1 cellular context compared by ENCODE assay signal in genomic region chr9:133030317-133031129, GRCh38.
TF ChIP-seq lines count a peak whose summit lies in the region.

A gene with protein sequence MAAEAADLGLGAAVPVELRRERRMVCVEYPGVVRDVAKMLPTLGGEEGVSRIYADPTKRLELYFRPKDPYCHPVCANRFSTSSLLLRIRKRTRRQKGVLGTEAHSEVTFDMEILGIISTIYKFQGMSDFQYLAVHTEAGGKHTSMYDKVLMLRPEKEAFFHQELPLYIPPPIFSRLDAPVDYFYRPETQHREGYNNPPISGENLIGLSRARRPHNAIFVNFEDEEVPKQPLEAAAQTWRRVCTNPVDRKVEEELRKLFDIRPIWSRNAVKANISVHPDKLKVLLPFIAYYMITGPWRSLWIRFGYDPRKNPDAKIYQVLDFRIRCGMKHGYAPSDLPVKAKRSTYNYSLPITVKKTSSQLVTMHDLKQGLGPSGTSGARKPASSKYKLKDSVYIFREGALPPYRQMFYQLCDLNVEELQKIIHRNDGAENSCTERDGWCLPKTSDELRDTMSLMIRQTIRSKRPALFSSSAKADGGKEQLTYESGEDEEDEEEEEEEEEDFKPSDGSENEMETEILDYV (plus strand): TSS chr9:133030997. CDS start chr9:133031012, 15 bp downstream.

TF ChIP-seq in HepG2, 621 proteins besides CTCF, POLR2A, EP300 and RAD21 (continued from another document and continues in another):
- TF ChIP-seq ZHX2 (IDR thresholded peaks at IDR 0.05; ENCODE audit: low read depth) = peak; percentile 73
- TF ChIP-seq ZHX2 (CRISPR knock-in tag; IDR thresholded peaks at IDR 0.05; ENCODE audit: borderline replicate concordance) = no peak; the same call in 1 of the 2 replicates
- TF ChIP-seq MIXL1 (CRISPR knock-in tag; IDR thresholded peaks at IDR 0.05) = no peak
- no peak for TF ChIP-seq NFKBIZ (CRISPR knock-in tag; IDR thresholded peaks at IDR 0.05)
- no peak for TF ChIP-seq ZFP36 (IDR thresholded peaks at IDR 0.05; ENCODE audit: borderline replicate concordance, low read depth, low read length, partially characterized antibody)
- peak in 1 of 2 experiments; percentile 80; a peak in 2 of 4 replicates for TF ChIP-seq KLF16 (CRISPR knock-in tag; IDR thresholded peaks at IDR 0.05)
- no peak for TF ChIP-seq ZNF446 (CRISPR knock-in tag; IDR thresholded peaks at IDR 0.05)
- no peak for TF ChIP-seq THAP8 (CRISPR knock-in tag; IDR thresholded peaks at IDR 0.05; ENCODE audit: borderline replicate concordance)
- no peak; the same call in 1 of the 2 replicates for TF ChIP-seq ARNT2 (CRISPR knock-in tag; IDR thresholded peaks at IDR 0.05; ENCODE audit: low read depth)
- no peak; the same call in 1 of the 2 replicates for TF ChIP-seq HHEX (CRISPR knock-in tag; IDR thresholded peaks at IDR 0.05)
- TF ChIP-seq ZNF577 (CRISPR knock-in tag; IDR thresholded peaks at IDR 0.05; ENCODE audit: borderline replicate concordance, low read depth) = no peak
- no peak for TF ChIP-seq ZNF703 (CRISPR knock-in tag; IDR thresholded peaks at IDR 0.05; ENCODE audit: borderline replicate concordance)
- TF ChIP-seq BORCS8-MEF2B (CRISPR knock-in tag; IDR thresholded peaks at IDR 0.05) = peak; percentile 48; the same call in 1 of the 2 replicates
- no peak for TF ChIP-seq PAX8 (CRISPR knock-in tag; IDR thresholded peaks at IDR 0.05; ENCODE audit: borderline replicate concordance)
- peak; percentile 78 for TF ChIP-seq MEF2D (CRISPR knock-in tag; IDR thresholded peaks at IDR 0.05)
- TF ChIP-seq ZNF10 (CRISPR knock-in tag; IDR thresholded peaks at IDR 0.05; ENCODE audit: borderline replicate concordance, low read depth) = no peak
- TF ChIP-seq ZNF468 (CRISPR knock-in tag; IDR thresholded peaks at IDR 0.05) = no peak
- no peak for TF ChIP-seq ZNF766 (CRISPR knock-in tag; IDR thresholded peaks at IDR 0.05; ENCODE audit: borderline replicate concordance)
- peak; percentile 99 for TF ChIP-seq ASH2L (IDR thresholded peaks at IDR 0.05; ENCODE audit: insufficient read length, low read depth, low read length)
- TF ChIP-seq, protein P1, sequence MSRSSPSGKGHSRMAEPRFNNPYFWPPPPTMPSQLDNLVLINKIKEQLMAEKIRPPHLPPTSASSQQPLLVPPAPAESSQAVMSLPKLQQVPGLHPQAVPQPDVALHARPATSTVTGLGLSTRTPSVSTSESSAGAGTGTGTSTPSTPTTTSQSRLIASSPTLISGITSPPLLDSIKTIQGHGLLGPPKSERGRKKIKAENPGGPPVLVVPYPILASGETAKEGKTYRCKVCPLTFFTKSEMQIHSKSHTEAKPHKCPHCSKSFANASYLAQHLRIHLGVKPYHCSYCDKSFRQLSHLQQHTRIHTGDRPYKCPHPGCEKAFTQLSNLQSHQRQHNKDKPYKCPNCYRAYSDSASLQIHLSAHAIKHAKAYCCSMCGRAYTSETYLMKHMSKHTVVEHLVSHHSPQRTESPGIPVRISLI (CRISPR knock-in tag; IDR thresholded peaks at IDR 0.05; ENCODE audit: borderline replicate concordance) = peak; percentile 32; the same call in 1 of the 2 replicates
- TF ChIP-seq ZNF350 (CRISPR knock-in tag; IDR thresholded peaks at IDR 0.05; ENCODE audit: borderline replicate concordance, low read depth) = peak; percentile 67; the same call in 1 of the 2 replicates
- TF ChIP-seq, protein P2, sequence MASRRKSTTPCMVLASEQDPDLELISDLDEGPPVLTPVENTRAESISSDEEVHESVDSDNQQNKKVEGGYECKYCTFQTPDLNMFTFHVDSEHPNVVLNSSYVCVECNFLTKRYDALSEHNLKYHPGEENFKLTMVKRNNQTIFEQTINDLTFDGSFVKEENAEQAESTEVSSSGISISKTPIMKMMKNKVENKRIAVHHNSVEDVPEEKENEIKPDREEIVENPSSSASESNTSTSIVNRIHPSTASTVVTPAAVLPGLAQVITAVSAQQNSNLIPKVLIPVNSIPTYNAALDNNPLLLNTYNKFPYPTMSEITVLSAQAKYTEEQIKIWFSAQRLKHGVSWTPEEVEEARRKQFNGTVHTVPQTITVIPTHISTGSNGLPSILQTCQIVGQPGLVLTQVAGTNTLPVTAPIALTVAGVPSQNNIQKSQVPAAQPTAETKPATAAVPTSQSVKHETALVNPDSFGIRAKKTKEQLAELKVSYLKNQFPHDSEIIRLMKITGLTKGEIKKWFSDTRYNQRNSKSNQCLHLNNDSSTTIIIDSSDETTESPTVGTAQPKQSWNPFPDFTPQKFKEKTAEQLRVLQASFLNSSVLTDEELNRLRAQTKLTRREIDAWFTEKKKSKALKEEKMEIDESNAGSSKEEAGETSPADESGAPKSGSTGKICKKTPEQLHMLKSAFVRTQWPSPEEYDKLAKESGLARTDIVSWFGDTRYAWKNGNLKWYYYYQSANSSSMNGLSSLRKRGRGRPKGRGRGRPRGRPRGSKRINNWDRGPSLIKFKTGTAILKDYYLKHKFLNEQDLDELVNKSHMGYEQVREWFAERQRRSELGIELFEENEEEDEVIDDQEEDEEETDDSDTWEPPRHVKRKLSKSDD (CRISPR knock-in tag; IDR thresholded peaks at IDR 0.05; ENCODE audit: low read depth) = no peak
- TF ChIP-seq HDAC2 (CRISPR knock-in tag; IDR thresholded peaks at IDR 0.05) = peak; percentile 85; the same call in 1 of the 2 replicates
- 0 out of 2 replicates have a peak, but pooled peaks have one; percentile 48 for TF ChIP-seq ZBTB7B (CRISPR knock-in tag; IDR thresholded peaks at IDR 0.05)
- TF ChIP-seq NKX3-1 (CRISPR knock-in tag; IDR thresholded peaks at IDR 0.05) = no peak
- TF ChIP-seq BHLHE40 (IDR thresholded peaks at IDR 0.05; ENCODE audit: low read length) = no peak
- TF ChIP-seq, protein P3, sequence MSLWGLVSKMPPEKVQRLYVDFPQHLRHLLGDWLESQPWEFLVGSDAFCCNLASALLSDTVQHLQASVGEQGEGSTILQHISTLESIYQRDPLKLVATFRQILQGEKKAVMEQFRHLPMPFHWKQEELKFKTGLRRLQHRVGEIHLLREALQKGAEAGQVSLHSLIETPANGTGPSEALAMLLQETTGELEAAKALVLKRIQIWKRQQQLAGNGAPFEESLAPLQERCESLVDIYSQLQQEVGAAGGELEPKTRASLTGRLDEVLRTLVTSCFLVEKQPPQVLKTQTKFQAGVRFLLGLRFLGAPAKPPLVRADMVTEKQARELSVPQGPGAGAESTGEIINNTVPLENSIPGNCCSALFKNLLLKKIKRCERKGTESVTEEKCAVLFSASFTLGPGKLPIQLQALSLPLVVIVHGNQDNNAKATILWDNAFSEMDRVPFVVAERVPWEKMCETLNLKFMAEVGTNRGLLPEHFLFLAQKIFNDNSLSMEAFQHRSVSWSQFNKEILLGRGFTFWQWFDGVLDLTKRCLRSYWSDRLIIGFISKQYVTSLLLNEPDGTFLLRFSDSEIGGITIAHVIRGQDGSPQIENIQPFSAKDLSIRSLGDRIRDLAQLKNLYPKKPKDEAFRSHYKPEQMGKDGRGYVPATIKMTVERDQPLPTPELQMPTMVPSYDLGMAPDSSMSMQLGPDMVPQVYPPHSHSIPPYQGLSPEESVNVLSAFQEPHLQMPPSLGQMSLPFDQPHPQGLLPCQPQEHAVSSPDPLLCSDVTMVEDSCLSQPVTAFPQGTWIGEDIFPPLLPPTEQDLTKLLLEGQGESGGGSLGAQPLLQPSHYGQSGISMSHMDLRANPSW (CRISPR knock-in tag; IDR thresholded peaks at IDR 0.05; ENCODE audit: borderline replicate concordance) = peak; percentile 38; the same call in 1 of the 2 replicates
- TF ChIP-seq MYNN (CRISPR knock-in tag; IDR thresholded peaks at IDR 0.05; ENCODE audit: low read depth) = 0 out of 2 replicates have a peak, but pooled peaks have one; percentile 87
- TF ChIP-seq, protein P4, sequence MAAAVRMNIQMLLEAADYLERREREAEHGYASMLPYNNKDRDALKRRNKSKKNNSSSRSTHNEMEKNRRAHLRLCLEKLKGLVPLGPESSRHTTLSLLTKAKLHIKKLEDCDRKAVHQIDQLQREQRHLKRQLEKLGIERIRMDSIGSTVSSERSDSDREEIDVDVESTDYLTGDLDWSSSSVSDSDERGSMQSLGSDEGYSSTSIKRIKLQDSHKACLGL (CRISPR knock-in tag; IDR thresholded peaks at IDR 0.05) = peak; percentile 55; the same call in 1 of the 2 replicates
- TF ChIP-seq YEATS2 (CRISPR knock-in tag; IDR thresholded peaks at IDR 0.05; ENCODE audit: borderline replicate concordance) = peak; percentile 94
- peak; percentile 66 for TF ChIP-seq GABPA (IDR thresholded peaks at IDR 0.05; ENCODE audit: low read depth, low read length)
- peak; percentile 88 for TF ChIP-seq GABPA (CRISPR knock-in tag; IDR thresholded peaks at IDR 0.05; ENCODE audit: low read depth)
- TF ChIP-seq NFE2L2 (IDR thresholded peaks at IDR 0.05; ENCODE audit: low read length) = no peak
- no peak for TF ChIP-seq PCBP1 (IDR thresholded peaks at IDR 0.05; ENCODE audit: borderline replicate concordance, low read depth, low read length)
- TF ChIP-seq RBM39 (IDR thresholded peaks at IDR 0.05; ENCODE audit: low read depth, low read length, poor library complexity, severe bottlenecking) = peak; percentile 91
- 0 out of 2 replicates have a peak, but pooled peaks have one; percentile 39 for TF ChIP-seq ZNF598 (CRISPR knock-in tag; IDR thresholded peaks at IDR 0.05; ENCODE audit: borderline replicate concordance)
- no peak for TF ChIP-seq KLF9 (CRISPR knock-in tag; IDR thresholded peaks at IDR 0.05; ENCODE audit: low read depth)
- 0 out of 2 replicates have a peak, but pooled peaks have one; percentile 8 for TF ChIP-seq ZNF343 (CRISPR knock-in tag; IDR thresholded peaks at IDR 0.05)
- TF ChIP-seq BCLAF1 (IDR thresholded peaks at IDR 0.05) = no peak
- no peak for TF ChIP-seq ZFP36L2 (CRISPR knock-in tag; IDR thresholded peaks at IDR 0.05)
- TF ChIP-seq ATF4 (CRISPR knock-in tag; IDR thresholded peaks at IDR 0.05) = no peak
